22 cellular contexts compared by ENCODE assay signal in genomic region chr10:59891919-59892318, GRCh38. TPM values are rescaled to one million over a fixed set of nuclear protein-coding genes. Genes with fewer than 3 reads are reported as not detected.
DNase-seq lines count a peak whose midpoint lies in the region; ATAC-seq, FAIRE-seq and TF ChIP-seq lines count a peak whose summit lies in the region.
"Had no signal": no experiment of that assay in that cellular context is flagged by ENCODE, and none has a peak within 500 bp of the region (broad histone marks: within the 10 kb centered on the region; RNA-seq: fewer than 3 reads in every experiment).

No MANE protein-coding gene starts in this region.

- no peak overlapping the region for H3K4me3 Mint-ChIP-seq in H9
- H3K4me3 Mint-ChIP-seq in CD8-positive, alpha-beta memory T cell: no peak overlapping the region

- H3K9me3 Mint-ChIP-seq in H9: no peaks in the 10 kb centered on the region
- no peaks in the 10 kb centered on the region for H3K9me3 Mint-ChIP-seq in CD8-positive, alpha-beta memory T cell

- TF ChIP-seq CTCF in H9 (conservative IDR thresholded peaks at IDR 0.05) (no peak), breast epithelium (IDR thresholded peaks at IDR 0.05) (no peak), GM10248 (IDR thresholded peaks at IDR 0.05; ENCODE audit: control extremely low read depth, extremely low read depth, low read depth, missing control alignments) (no peak)

- no peak overlapping the region for H4K91ac ChIP-seq in H9 (ENCODE audit: insufficient read length, low read depth, low read length)

- H3K9ac ChIP-seq in H9 (ENCODE audit: extremely low read depth, insufficient read length, low read length) (no peak overlapping the region), rectal smooth muscle tissue (ENCODE audit: low read length) (no peak overlapping the region)

- no peak overlapping the region for H4K5ac ChIP-seq in H9 (ENCODE audit: insufficient read length, low read depth, low read length)

- no peaks in the 10 kb centered on the region for H3K27me3 Mint-ChIP-seq in H9 (ENCODE audit: low read depth)
- no peaks in the 10 kb centered on the region for H3K27me3 Mint-ChIP-seq in CD8-positive, alpha-beta memory T cell

- H2BK20ac ChIP-seq in H9 (ENCODE audit: low read depth, low read length, poor library complexity, severe bottlenecking): no peak overlapping the region

- H2BK15ac ChIP-seq in H9 (ENCODE audit: low read depth, low read length): no peak overlapping the region

- H3K4me1 ChIP-seq in H9 (ENCODE audit: insufficient read depth, low read length) (peaks cover 4% of the 10 kb centered on the region; the same call in 1 of the 2 replicates), breast epithelium (peaks cover 0 to 20% of the 10 kb centered on the region in 2 donors), rectal smooth muscle tissue (ENCODE audit: control insufficient read depth, insufficient read depth, low read length) (peaks cover 35% of the 10 kb centered on the region)
- H3K4me1 ChIP-seq in CD8-positive, alpha-beta memory T cell (ENCODE audit: insufficient read depth, low read length): peaks cover 33% of the 10 kb centered on the region

- peak overlapping the region in 2 of 3 experiments; percentile 79 to 82; a peak in 3 of 7 replicates for H3K27ac Mint-ChIP-seq in H9
- peak overlapping the region in 3 of 8 donors; percentile 34 to 69 (median 53) for H3K27ac Mint-ChIP-seq in CD8-positive, alpha-beta memory T cell

- H3K4me2 ChIP-seq in H9 (ENCODE audit: insufficient read depth, insufficient read length, low read length): no peak overlapping the region
- H3K4me2 ChIP-seq: hepatocyte had no signal

- H3K36me3 Mint-ChIP-seq in H9 (ENCODE audit: insufficient read depth in 1 of 3, low read depth in 3 of 3): peaks cover 8 to 18% (median 13%) of the 10 kb centered on the region in 3 experiments; a peak in 6 of 7 replicates
- H3K36me3 Mint-ChIP-seq in CD8-positive, alpha-beta memory T cell: peaks cover 0 to 16% (median 4%) of the 10 kb centered on the region in 3 donors

- CTCF ChIA-PET in CD8-positive, alpha-beta memory T cell (lab: Charles Lee): interaction anchor here (0.8 kb wide), 1 partner anchor 15 kb away, joined by 3 read pairs; the partner anchor contains the start of gene CCDC6
- CTCF ChIA-PET in GM10248 (lab: Yijun Ruan, JAX): interaction anchor here (0.9 to 2.6 kb wide), 8 partner anchors 9 to 68 kb away, joined by 3 to 8 read pairs (median 4); partner anchors contain the start of gene CCDC6

- H2AK5ac ChIP-seq in H9 (ENCODE audit: insufficient read length, low read length): no peak overlapping the region

- intact Hi-C loops in breast epithelium (cut with DNase I; ENCODE audit: low total_unique reads): no loop called here

- DNase-seq in GM12891 (ENCODE audit: insufficient read length, low spot score): no peak
- no peak for DNase-seq in H9
- DNase-seq in breast epithelium (ENCODE audit: low spot score in 2 of 2): no peak
- DNase-seq in CD8-positive, alpha-beta memory T cell: no peak
- DNase-seq in HTR-8/SVneo (ENCODE audit: insufficient read length, low spot score): no peak
- no peak for DNase-seq in GM10248 (ENCODE audit: extremely low spot score)
- DNase-seq: activated CD8-positive, alpha-beta memory T cell treated with anti-CD3 and anti-CD28 coated beads for 24 hours; activated effector memory CD4-positive, alpha-beta T cell treated with Interleukin-2 at 50 U/mL for 16 hours; caudate nucleus; effector CD8-positive, alpha-beta T cell; EL; mucosa of descending colon; NCI-H146; NCI-H2227 treated with DMSO at 0.1 percent for 48 hours; NK-92 treated with Interleukin-12 subunit alpha and Interleukin-12 subunit beta, amount 100 ng/mL, for 24 hours; occipital lobe; right cardiac atrium; Right ventricle myocardium superior had no signal

- H3K79me1 ChIP-seq in H9 (ENCODE audit: insufficient read depth, low read depth, low read length, poor library complexity, severe bottlenecking): peaks cover 15% of the 10 kb centered on the region

- peak; percentile 47 for FAIRE-seq in GM12891 (lab: Jason Lieb, UNC)
- no peak for FAIRE-seq in HTR-8/SVneo (lab: Jason Lieb, UNC)
- FAIRE-seq: H54 had no signal

- H2BK120ac ChIP-seq in H9 (ENCODE audit: low read depth, low read length, poor library complexity, severe bottlenecking): no peak overlapping the region

- no peak overlapping the region for H3K4ac ChIP-seq in H9 (ENCODE audit: low read depth, low read length)

- H3K23me2 ChIP-seq in H9 (ENCODE audit: insufficient read length, low read depth, low read length, poor library complexity, severe bottlenecking): no peaks in the 10 kb centered on the region

- H3K4me3 ChIP-seq in breast epithelium (no peak overlapping the region), rectal smooth muscle tissue (ENCODE audit: low read length) (no peak overlapping the region)
- no peak overlapping the region for H3K4me3 ChIP-seq in CD8-positive, alpha-beta memory T cell (ENCODE audit: low read length)
- H3K4me3 ChIP-seq: hepatocyte, mucosa of descending colon had no signal

- no peaks in the 10 kb centered on the region for H3K9me3 ChIP-seq in H9 (ENCODE audit: control insufficient read depth, low read depth, low read length)
- no peaks in the 10 kb centered on the region for H3K9me3 ChIP-seq in breast epithelium
- H3K9me3 ChIP-seq in CD8-positive, alpha-beta memory T cell (ENCODE audit: low read length): no peaks in the 10 kb centered on the region
- H3K9me3 ChIP-seq: mucosa of descending colon had no signal

- H3K23ac ChIP-seq in H9 (ENCODE audit: insufficient read length, low read depth, low read length): no peak overlapping the region

- H4K20me1 ChIP-seq in H9 (ENCODE audit: control insufficient read depth, insufficient read depth, insufficient read length): no peaks in the 10 kb centered on the region

- H2BK5ac ChIP-seq in H9 (ENCODE audit: insufficient read length, low read length): no peak overlapping the region

- no peak overlapping the region for H3K18ac ChIP-seq in H9 (ENCODE audit: insufficient read length, low read depth, low read length)

- H2AFZ ChIP-seq in H9 (ENCODE audit: low read length): no peak overlapping the region
- H2AFZ ChIP-seq: hepatocyte had no signal

- H3K27me3 ChIP-seq in H9 (ENCODE audit: insufficient read depth, low read length) (no peaks in the 10 kb centered on the region), breast epithelium (no peaks in the 10 kb centered on the region), rectal smooth muscle tissue (ENCODE audit: control insufficient read depth, insufficient read depth, low read length) (no peaks in the 10 kb centered on the region)
- no peaks in the 10 kb centered on the region for H3K27me3 ChIP-seq in CD8-positive, alpha-beta memory T cell (ENCODE audit: insufficient read depth, low read length, poor library complexity, severe bottlenecking)
- H3K27me3 ChIP-seq: hepatocyte had no signal

- H4K8ac ChIP-seq in H9 (replicated peaks; ENCODE audit: insufficient read length, low read depth, low read length): no peak overlapping the region

- ATAC-seq in HG03565 (IDR thresholded peaks at IDR 0.05; ENCODE audit: unreplicated experiment): no peak
- ATAC-seq: mucosa of descending colon had no signal

- peaks cover 57% of the 10 kb centered on the region for H3K79me2 ChIP-seq in H9 (ENCODE audit: insufficient read depth, low read length)

- H3T11ph ChIP-seq in H9 (ENCODE audit: low read length): no peak overlapping the region

- WGBS in H9 (ENCODE audit: extremely low coverage, insufficient read length, low lambda C conversion rate): no CpG with 5 or more reads among the region's 4 CpGs

- H3K56ac ChIP-seq in H9 (ENCODE audit: insufficient read length, low read depth, low read length): no peak overlapping the region

- H3K36me3 ChIP-seq in breast epithelium (no peaks in the 10 kb centered on the region), rectal smooth muscle tissue (ENCODE audit: control insufficient read depth, insufficient read depth, low read length) (no peaks in the 10 kb centered on the region)
- no peaks in the 10 kb centered on the region for H3K36me3 ChIP-seq in CD8-positive, alpha-beta memory T cell (ENCODE audit: insufficient read depth, low read length)

- no peak for TF ChIP-seq POLR2A in GM12891 (IDR thresholded peaks at IDR 0.05; ENCODE audit: low read depth, low read length)
- no peak for TF ChIP-seq POLR2A in breast epithelium (IDR thresholded peaks at IDR 0.05)

- H3K27ac ChIP-seq in H9 (ENCODE audit: insufficient read length, low read depth, low read length) (no peak overlapping the region), breast epithelium (peak overlapping the region; percentile 29 to 34), rectal smooth muscle tissue (ENCODE audit: low read depth, low read length) (peak overlapping the region; percentile 16)
- no peak overlapping the region for H3K27ac ChIP-seq in CD8-positive, alpha-beta memory T cell (ENCODE audit: low read depth, low read length)
- H3K27ac ChIP-seq: hepatocyte had no signal

- POLR2A ChIA-PET in CD8-positive, alpha-beta memory T cell (lab: Charles Lee): interaction anchor here (1.3 kb wide), 1 partner anchor 14 kb away, joined by 4 read pairs; the partner anchor contains the start of gene CCDC6
- POLR2A ChIA-PET in GM10248 (lab: Yijun Ruan, JAX): no interaction called here

- H3K14ac ChIP-seq in H9 (ENCODE audit: insufficient read depth, low read length): no peak overlapping the region

- H2BK12ac ChIP-seq in H9 (ENCODE audit: insufficient read length, low read depth, low read length): no peak overlapping the region

- H3K4me1 Mint-ChIP-seq in H9: peaks cover 68 to 69% of the 10 kb centered on the region in 2 experiments
- H3K4me1 Mint-ChIP-seq in CD8-positive, alpha-beta memory T cell: peaks cover 73 to 93% (median 82%) of the 10 kb centered on the region in 3 donors

TF ChIP-seq in GM12891, 5 proteins besides CTCF, POLR2A, EP300 and RAD21:
- TF ChIP-seq TAF1 (IDR thresholded peaks at IDR 0.05; ENCODE audit: low read depth, low read length) (no peak), PAX5 (IDR thresholded peaks at IDR 0.05; ENCODE audit: insufficient read depth, low read length, severe bottlenecking) (no peak), POU2F2 (IDR thresholded peaks at IDR 0.05; ENCODE audit: low read depth, low read length) (no peak), SPI1 (IDR thresholded peaks at IDR 0.05; ENCODE audit: low read depth, low read length) (no peak), POLR2AphosphoS5 (IDR thresholded peaks at IDR 0.05; ENCODE audit: low read depth, low read length) (no peak)

RNA-seq across cellular contexts. Expression of gene CCDC6, which starts 14.4 kb away (rescaled TPM):
- polyA plus RNA-seq in GM12891 (2012; ENCODE audit: low read depth, missing spikeins): 12.9 TPM
- 58.4 and 59.0 TPM in 2 replicates for total RNA-seq in H9 (2021)
- 10 to 100 TPM; 31.4 to 85.6 (median 44.9) TPM for total RNA-seq in breast epithelium
- 10 to 100 TPM; 52.0 to 53.0 TPM for total RNA-seq in CD8-positive, alpha-beta memory T cell
- 4.9 TPM for polyA plus RNA-seq in CD8-positive, alpha-beta memory T cell

Comparison
In these comparisons a context has a peak if more than half of its experiments do, and no peak if none do; other contexts are left out.
1. H3K27ac ChIP-seq: peak in breast epithelium (2 of 2) and rectal smooth muscle tissue (single experiment); none in H9 (single experiment) and CD8-positive, alpha-beta memory T cell (single experiment).